Comparison of ENCODE assay signal across 10 cellular contexts in the genomic region with DNA sequence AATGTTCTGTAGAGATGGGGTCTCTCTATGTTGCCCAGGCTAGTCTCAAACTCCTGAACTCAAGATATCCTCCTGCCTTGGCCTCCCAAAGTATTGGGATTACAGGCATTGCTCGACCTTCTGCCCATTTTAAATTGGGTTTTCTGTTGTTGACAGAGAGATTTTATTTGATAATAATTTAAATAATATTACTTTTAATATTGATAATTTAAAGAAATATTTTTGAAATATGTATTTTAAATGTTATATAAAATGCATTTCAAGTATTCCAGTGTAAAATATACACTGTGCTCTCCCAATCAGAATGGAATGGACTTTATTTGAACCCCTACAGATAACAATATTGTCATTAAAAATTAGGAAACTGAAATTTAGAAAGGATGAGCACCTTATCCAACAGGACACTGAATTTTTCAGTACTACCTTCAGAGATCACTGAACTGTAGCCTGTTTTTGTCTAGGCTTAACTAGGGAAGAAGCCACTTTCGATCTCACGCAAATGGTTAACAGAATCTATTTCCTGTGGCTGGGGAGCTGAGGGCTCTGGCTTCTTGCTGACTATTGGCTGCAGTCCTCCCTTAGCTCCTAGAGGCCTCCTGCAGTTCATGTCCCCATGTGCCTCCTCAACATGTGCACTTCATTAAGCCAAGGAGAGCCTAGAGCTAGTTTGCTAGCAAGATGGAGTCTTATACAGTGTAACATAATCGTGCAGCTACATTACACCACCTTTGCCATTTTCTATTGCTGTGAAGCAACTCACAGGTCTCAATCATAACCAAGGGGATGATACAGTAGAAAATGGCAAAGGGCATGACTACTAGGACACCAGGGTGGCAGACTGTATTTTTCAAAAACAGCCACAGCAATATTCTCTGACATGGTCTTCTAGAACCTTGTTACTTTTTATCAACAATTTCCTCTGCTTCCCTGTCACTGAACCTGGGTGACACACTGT.
DNase-seq lines count a peak whose midpoint lies in the region; ATAC-seq and TF ChIP-seq lines count a peak whose summit lies in the region.
"Had no signal": no experiment of that assay in that cellular context is flagged by ENCODE, and none has a peak within 500 bp of the region (broad histone marks: within the 10 kb centered on the region; RNA-seq: fewer than 3 reads in every experiment).

No MANE protein-coding gene starts in this region.

- no peaks in the 10 kb centered on the region for H4K20me1 ChIP-seq in H9 (ENCODE audit: control insufficient read depth, insufficient read depth, insufficient read length)

- H3T11ph ChIP-seq in H9 (ENCODE audit: low read length), result no peak overlapping the region

- POLR2A ChIA-PET in CD8-positive, alpha-beta T cell (lab: Charles Lee), result interaction anchor here (0.7 to 1.1 kb wide), 5 partner anchors 9 to 250 kb away, joined by 3 to 5 read pairs (median 4); partner anchors contain the start of gene CDC42SE2

- H3K4me2 ChIP-seq in H9 (ENCODE audit: insufficient read depth, insufficient read length, low read length), result no peak overlapping the region

- no peaks in the 10 kb centered on the region for H3K27me3 ChIP-seq in CD8-positive, alpha-beta T cell (ENCODE audit: insufficient read depth, low read length)
- no peaks in the 10 kb centered on the region for H3K27me3 ChIP-seq in H9 (ENCODE audit: insufficient read depth, low read length)

- H3K4me1 Mint-ChIP-seq in CD8-positive, alpha-beta T cell (ENCODE audit: low read depth), result peaks cover 33% of the 10 kb centered on the region
- peaks cover 31% of the 10 kb centered on the region for H3K4me1 Mint-ChIP-seq in activated naive CD4-positive, alpha-beta T cell treated with anti-CD3 and anti-CD28 coated beads, Interleukin-2, amount 10 ng/mL, durations not matched to agents 7 days and 5 days
- peaks cover 2% of the 10 kb centered on the region in 2 experiments; a peak in 2 of 4 replicates for H3K4me1 Mint-ChIP-seq in H9

- H2BK15ac ChIP-seq in H9 (ENCODE audit: low read depth, low read length), result no peak overlapping the region

- CTCF ChIA-PET in CD8-positive, alpha-beta T cell (lab: Charles Lee), result interaction anchor here (0.9 to 3.4 kb wide), 5 partner anchors 8 to 149 kb away, joined by 3 to 17 read pairs (median 3); partner anchors contain the start of gene CDC42SE2
- CTCF ChIA-PET in activated naive CD4-positive, alpha-beta T cell treated with anti-CD3 and anti-CD28 coated beads, Interleukin-2, amount 10 ng/mL, durations not matched to agents 7 days and 5 days (lab: Charles Lee), result interaction anchor here (0.6 to 3.1 kb wide), 11 partner anchors 8 to 594 kb away, joined by 3 to 16 read pairs (median 4); no protein-coding TSS in a partner anchor

- TF ChIP-seq CTCF in CD8-positive, alpha-beta T cell (IDR thresholded peaks at IDR 0.05), result no peak
- no peak for TF ChIP-seq CTCF in H9 (conservative IDR thresholded peaks at IDR 0.05)

- no peak overlapping the region for H3K27ac ChIP-seq in CD8-positive, alpha-beta T cell (ENCODE audit: low read depth, low read length)
- no peak overlapping the region for H3K27ac ChIP-seq in H9 (ENCODE audit: insufficient read length, low read depth, low read length)

- H3K79me1 ChIP-seq in H9 (ENCODE audit: insufficient read depth, low read depth, low read length, poor library complexity, severe bottlenecking), result no peaks in the 10 kb centered on the region

- H4K8ac ChIP-seq in H9 (replicated peaks; ENCODE audit: insufficient read length, low read depth, low read length), result no peak overlapping the region

- peak overlapping the region; percentile 87 for H3K27ac Mint-ChIP-seq in CD8-positive, alpha-beta T cell
- peak overlapping the region; percentile 82 for H3K27ac Mint-ChIP-seq in activated naive CD4-positive, alpha-beta T cell treated with anti-CD3 and anti-CD28 coated beads, Interleukin-2, amount 10 ng/mL, durations not matched to agents 7 days and 5 days
- peak overlapping the region in 1 of 3 experiments; percentile 56; a peak in 1 of 7 replicates for H3K27ac Mint-ChIP-seq in H9

- no peak overlapping the region for H3K9ac ChIP-seq in H9 (ENCODE audit: extremely low read depth, insufficient read length, low read length)

- no peaks in the 10 kb centered on the region for H3K9me3 ChIP-seq in CD8-positive, alpha-beta T cell (ENCODE audit: low read length)
- no peaks in the 10 kb centered on the region for H3K9me3 ChIP-seq in H9 (ENCODE audit: control insufficient read depth, low read depth, low read length)

- H3K18ac ChIP-seq in H9 (ENCODE audit: insufficient read length, low read depth, low read length), result no peak overlapping the region

- no peak overlapping the region for H2BK120ac ChIP-seq in H9 (ENCODE audit: low read depth, low read length, poor library complexity, severe bottlenecking)

- H3K23ac ChIP-seq in H9 (ENCODE audit: insufficient read length, low read depth, low read length), result no peak overlapping the region

- H3K4me3 ChIP-seq in CD8-positive, alpha-beta T cell (ENCODE audit: low read depth, low read length), result no peak overlapping the region

- no peak overlapping the region for H4K5ac ChIP-seq in H9 (ENCODE audit: insufficient read length, low read depth, low read length)

- no peak overlapping the region for H2BK5ac ChIP-seq in H9 (ENCODE audit: insufficient read length, low read length)

- no peaks in the 10 kb centered on the region for H3K23me2 ChIP-seq in H9 (ENCODE audit: insufficient read length, low read depth, low read length, poor library complexity, severe bottlenecking)

- no CpG with 5 or more reads among the region's 4 CpGs for WGBS in H9 (ENCODE audit: extremely low coverage, insufficient read length, low lambda C conversion rate)

- H3K4ac ChIP-seq in H9 (ENCODE audit: low read depth, low read length), result no peak overlapping the region

- ATAC-seq in CD8-positive, alpha-beta T cell, result peak; percentile 54
- ATAC-seq in GM19351 (IDR thresholded peaks at IDR 0.05; ENCODE audit: unreplicated experiment) (peak; percentile 70), HG03108 (IDR thresholded peaks at IDR 0.05; ENCODE audit: unreplicated experiment) (peak; percentile 75), left colon (no peak)
- ATAC-seq: Panc1 had no signal

- H3K36me3 ChIP-seq in CD8-positive, alpha-beta T cell (ENCODE audit: insufficient read depth, low read length), result no peaks in the 10 kb centered on the region

- H4K91ac ChIP-seq in H9 (ENCODE audit: insufficient read length, low read depth, low read length), result no peak overlapping the region

- H3K14ac ChIP-seq in H9 (ENCODE audit: insufficient read depth, low read length), result no peak overlapping the region

- no peak overlapping the region for H3K56ac ChIP-seq in H9 (ENCODE audit: insufficient read length, low read depth, low read length)

- H2BK12ac ChIP-seq in H9 (ENCODE audit: insufficient read length, low read depth, low read length), result no peak overlapping the region

- H2AFZ ChIP-seq in H9 (ENCODE audit: low read length), result no peak overlapping the region

- H3K4me3 Mint-ChIP-seq in CD8-positive, alpha-beta T cell, result peak overlapping the region; percentile 51
- no peak overlapping the region for H3K4me3 Mint-ChIP-seq in activated naive CD4-positive, alpha-beta T cell treated with anti-CD3 and anti-CD28 coated beads, Interleukin-2, amount 10 ng/mL, durations not matched to agents 7 days and 5 days
- H3K4me3 Mint-ChIP-seq in H9, result no peak overlapping the region

- DNase-seq in CD8-positive, alpha-beta T cell, result peak in 1 of 7 experiments; percentile 27
- DNase-seq in activated naive CD4-positive, alpha-beta T cell treated with anti-CD3 and anti-CD28 coated beads, Interleukin-2, amount 10 ng/mL, durations not matched to agents 7 days and 5 days, result peak; percentile 55
- DNase-seq in left colon (no peak), hypothalamus (lab: John Stamatoyannopoulos, UW) (no peak), DMS 273 treated with DMSO at 0.1 percent for 48 hours (lab: John Stamatoyannopoulos, UW) (no peak), H9 (no peak)
- DNase-seq: GF-D8 had no signal

- no peak overlapping the region for H2BK20ac ChIP-seq in H9 (ENCODE audit: low read depth, low read length, poor library complexity, severe bottlenecking)

- no peaks in the 10 kb centered on the region for H3K27me3 Mint-ChIP-seq in CD8-positive, alpha-beta T cell (ENCODE audit: low read depth)
- H3K27me3 Mint-ChIP-seq in activated naive CD4-positive, alpha-beta T cell treated with anti-CD3 and anti-CD28 coated beads, Interleukin-2, amount 10 ng/mL, durations not matched to agents 7 days and 5 days, result no peaks in the 10 kb centered on the region
- H3K27me3 Mint-ChIP-seq in H9 (ENCODE audit: low read depth), result no peaks in the 10 kb centered on the region

- H3K79me2 ChIP-seq in H9 (ENCODE audit: insufficient read depth, low read length), result no peaks in the 10 kb centered on the region

- H3K36me3 Mint-ChIP-seq in CD8-positive, alpha-beta T cell, result peaks cover 37% of the 10 kb centered on the region
- H3K36me3 Mint-ChIP-seq in activated naive CD4-positive, alpha-beta T cell treated with anti-CD3 and anti-CD28 coated beads, Interleukin-2, amount 10 ng/mL, durations not matched to agents 7 days and 5 days, result peaks cover 45% of the 10 kb centered on the region
- H3K36me3 Mint-ChIP-seq in H9 (ENCODE audit: insufficient read depth in 1 of 3, low read depth in 3 of 3), result peaks cover 6 to 26% (median 13%) of the 10 kb centered on the region in 3 experiments; a peak in 6 of 7 replicates

- H3K9me3 Mint-ChIP-seq in CD8-positive, alpha-beta T cell, result no peaks in the 10 kb centered on the region
- H3K9me3 Mint-ChIP-seq in activated naive CD4-positive, alpha-beta T cell treated with anti-CD3 and anti-CD28 coated beads, Interleukin-2, amount 10 ng/mL, durations not matched to agents 7 days and 5 days, result peaks cover 4% of the 10 kb centered on the region
- H3K9me3 Mint-ChIP-seq in H9, result no peaks in the 10 kb centered on the region; a peak in 3 of 5 replicates

- H2AK5ac ChIP-seq in H9 (ENCODE audit: insufficient read length, low read length), result no peak overlapping the region

- intact Hi-C loops in CD8-positive, alpha-beta T cell (cut with DNase I, micrococcal nuclease), result loop anchor here (2.0 to 10.0 kb wide), 2 partner anchors 537 to 1639 kb away; no protein-coding TSS in a partner anchor
- intact Hi-C loops in left colon (cut with DNase I, micrococcal nuclease), result no loop called here

- peaks cover 26% of the 10 kb centered on the region for H3K4me1 ChIP-seq in CD8-positive, alpha-beta T cell (ENCODE audit: insufficient read depth, low read length)
- H3K4me1 ChIP-seq in H9 (ENCODE audit: insufficient read depth, low read length), result no peaks in the 10 kb centered on the region

Comparison
In these comparisons a context has a peak if more than half of its experiments do, and no peak if none do; other contexts are left out.
1. intact Hi-C loops: an anchor here in CD8-positive, alpha-beta T cell (2.0 to 10.0 kb wide); none called in left colon.